Comparison of ENCODE assay signal across 14 cellular contexts in the genomic region with DNA sequence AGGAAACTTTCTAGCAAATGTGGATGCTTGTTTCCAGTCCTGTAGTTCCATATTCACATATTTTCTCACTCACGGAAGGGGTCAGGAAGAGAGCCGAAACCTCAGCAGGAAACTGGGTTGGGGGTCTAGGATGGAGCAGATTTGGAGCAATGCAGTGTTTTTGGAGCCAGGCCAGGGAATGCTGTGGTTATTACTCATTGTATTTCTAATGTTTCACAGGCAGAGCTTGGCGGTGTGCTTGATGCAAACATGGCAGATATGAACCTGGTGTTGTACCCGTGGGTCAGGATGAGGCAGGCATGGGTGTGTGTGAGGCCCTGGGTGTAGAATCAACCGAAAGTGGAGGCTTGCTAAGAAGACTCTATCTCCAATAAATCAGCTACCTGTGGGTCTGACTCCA. TPM values are rescaled to one million over a fixed set of nuclear protein-coding genes. Genes with fewer than 3 reads are reported as not detected.
A peak's percentile ranks its signal among the peaks of the same experiment; 100 is the strongest.
DNase-seq lines count a peak whose midpoint lies in the region; ATAC-seq and TF ChIP-seq lines count a peak whose summit lies in the region.
"Had no signal": no experiment of that assay in that cellular context is flagged by ENCODE, and none has a peak within 500 bp of the region (broad histone marks: within the 10 kb centered on the region; RNA-seq: fewer than 3 reads in every experiment).

No MANE protein-coding gene starts in this region.

- H3K36me3 ChIP-seq in GM23248 (ENCODE audit: low read depth) (no peaks in the 10 kb centered on the region), fibroblast of lung (ENCODE audit: control insufficient read depth, insufficient read depth, low read length) (no peaks in the 10 kb centered on the region), heart left ventricle (no peaks in the 10 kb centered on the region)
- H3K36me3 ChIP-seq: BE2C had no signal

- peak; percentile 38 for DNase-seq in GM23248
- DNase-seq in T1000 (lab: John Stamatoyannopoulos, UW), result peak; percentile 34
- peak; percentile 50 to 96 for DNase-seq in fibroblast of lung (ENCODE audit: low read depth in 2 of 2)
- no peak for DNase-seq in T-cell
- DNase-seq in heart left ventricle, result no peak
- DNase-seq in NCI-H2107 (lab: John Stamatoyannopoulos, UW), result no peak
- DNase-seq: activated CD4-positive, alpha-beta T cell treated with anti-CD3 and anti-CD28 coated beads for 48 hours; BE2C; NCI-H2227 treated with DMSO at 0.1 percent for 48 hours; T-helper 2 cell had no signal

- H4K20me1 ChIP-seq in GM23248 (ENCODE audit: insufficient read depth), result no peaks in the 10 kb centered on the region
- H4K20me1 ChIP-seq in fibroblast of lung (ENCODE audit: control insufficient read depth, extremely low read depth, insufficient read depth, low read length), result no peaks in the 10 kb centered on the region

- 77 to 80% methylated on average over 5 of the region's 5 CpGs for WGBS in GM23248 (ENCODE audit: low coverage in 1 of 2, low lambda C conversion rate in 2 of 2, missing lambda C conversion rate in 2 of 2), 2 experiments
- WGBS in heart left ventricle, 4 donors, result 58 to 66% (median 64%) methylated on average over 5 of the region's 5 CpGs

- H3K4me2 ChIP-seq in GM23248 (ENCODE audit: unreplicated experiment), result no peak overlapping the region
- H3K4me2 ChIP-seq in fibroblast of lung (ENCODE audit: extremely low read depth, insufficient read depth, low read length), result no peak overlapping the region

- no peaks in the 10 kb centered on the region for H3F3A ChIP-seq in GM23248 (ENCODE audit: insufficient read depth)

- CTCF ChIA-PET in T-cell (lab: Charles Lee), result interaction anchor here in 1 of 2 donors (2.7 kb wide), 1 partner anchor 23 kb away, joined by 14 read pairs; no protein-coding TSS in a partner anchor

- H3K27me3 Mint-ChIP-seq in nephron (ENCODE audit: low read depth) (peaks cover 32% of the 10 kb centered on the region), T-cell (no peaks in the 10 kb centered on the region)

- H3K27ac Mint-ChIP-seq in nephron (peak overlapping the region in 2 of 3 experiments; percentile 12 to 20), T-cell (peak overlapping the region in 1 of 2 donors; percentile 38)

- in situ Hi-C loops in GM23248 (cut with MboI), result no loop called here

- no peak overlapping the region for H3K27ac ChIP-seq in GM23248
- no peak overlapping the region for H3K27ac ChIP-seq in fibroblast of lung (ENCODE audit: insufficient read depth, low read length)
- H3K27ac ChIP-seq in heart left ventricle, result no peak overlapping the region

- H3K36me3 Mint-ChIP-seq in nephron (ENCODE audit: low read depth), result no peaks in the 10 kb centered on the region
- H3K36me3 Mint-ChIP-seq in T-cell, result peaks cover 4% of the 10 kb centered on the region

- ATAC-seq in T-cell (replicated peaks in 1 of 4), result no peak
- no peak for ATAC-seq in GM19463 (IDR thresholded peaks at IDR 0.05; ENCODE audit: unreplicated experiment)
- no peak for ATAC-seq in heart left ventricle
- ATAC-seq: esophagus mucosa, sciatic nerve had no signal

- H3K79me2 ChIP-seq in GM23248 (ENCODE audit: insufficient read depth), result no peaks in the 10 kb centered on the region
- no peaks in the 10 kb centered on the region for H3K79me2 ChIP-seq in fibroblast of lung (ENCODE audit: control insufficient read depth, insufficient read depth, low read length)

- intact Hi-C loops in heart left ventricle (cut with DNase I), result no loop called here

- no peak for TF ChIP-seq POLR2A in heart left ventricle (IDR thresholded peaks at IDR 0.05)

- H3K4me3 Mint-ChIP-seq in nephron (no peak overlapping the region), T-cell (peak overlapping the region in 1 of 3 donors; percentile 94)

- H3K4me1 ChIP-seq in GM23248 (ENCODE audit: insufficient read depth), result no peaks in the 10 kb centered on the region
- no peaks in the 10 kb centered on the region for H3K4me1 ChIP-seq in fibroblast of lung (ENCODE audit: control insufficient read depth, extremely low read depth, insufficient read depth, low read length)
- peaks cover 0 to 13% (median 0%) of the 10 kb centered on the region in 12 donors for H3K4me1 ChIP-seq in heart left ventricle
- H3K4me1 ChIP-seq: BE2C had no signal

- POLR2A ChIA-PET in T-cell (lab: Charles Lee), result no interaction called here

- H3K4me1 Mint-ChIP-seq in nephron, result peaks cover 12% of the 10 kb centered on the region
- H3K4me1 Mint-ChIP-seq in T-cell, result peaks cover 37 to 51% (median 46%) of the 10 kb centered on the region in 3 donors

- H3K9me3 Mint-ChIP-seq in nephron (peaks cover 2% of the 10 kb centered on the region), T-cell (peaks cover 0 to 4% (median 0%) of the 10 kb centered on the region in 3 donors)

- TF ChIP-seq CTCF in fibroblast of lung (conservative IDR thresholded peaks at IDR 0.05 in 1 of 2, IDR thresholded peaks at IDR 0.05 in 1 of 2; ENCODE audit: low read depth in 1 of 2, low read length in 2 of 2), result no peak
- no peak for TF ChIP-seq CTCF in nephron (IDR thresholded peaks at IDR 0.05; ENCODE audit: unreplicated experiment in 3 of 3)
- no peak for TF ChIP-seq CTCF in heart left ventricle (IDR thresholded peaks at IDR 0.05)

- no peaks in the 10 kb centered on the region; the same call in 1 of the 2 replicates for H3K27me3 ChIP-seq in GM23248 (replicated peaks; ENCODE audit: insufficient read depth)
- no peaks in the 10 kb centered on the region for H3K27me3 ChIP-seq in fibroblast of lung (ENCODE audit: control insufficient read depth, insufficient read depth, low read length)
- H3K27me3 ChIP-seq in heart left ventricle, result no peaks in the 10 kb centered on the region
- H3K27me3 ChIP-seq: BE2C had no signal

- H3K9ac ChIP-seq in GM23248 (no peak overlapping the region), fibroblast of lung (ENCODE audit: insufficient read depth, low read length) (no peak overlapping the region)

- H3K9me2 ChIP-seq in GM23248 (ENCODE audit: insufficient read depth), result no peaks in the 10 kb centered on the region

- H2AFZ ChIP-seq in GM23248, result no peak overlapping the region
- no peak overlapping the region for H2AFZ ChIP-seq in fibroblast of lung (ENCODE audit: low read length)

- H3K4me3 ChIP-seq in GM23248 (no peak overlapping the region), fibroblast of lung (replicated peaks in 1 of 4; ENCODE audit: control extremely low read depth in 1 of 4, insufficient read depth in 1 of 4, low read depth in 3 of 4, low read length in 4 of 4) (no peak overlapping the region), heart left ventricle (no peak overlapping the region)

- H3K9me3 ChIP-seq in GM23248 (ENCODE audit: low read depth), result no peaks in the 10 kb centered on the region
- H3K9me3 ChIP-seq in fibroblast of lung (ENCODE audit: control insufficient read depth, insufficient read depth, low read depth, low read length), result no peaks in the 10 kb centered on the region
- no peaks in the 10 kb centered on the region for H3K9me3 ChIP-seq in heart left ventricle
- H3K9me3 ChIP-seq: BE2C had no signal

RNA-seq across cellular contexts. Expression of a gene that starts 34.6 kb away (rescaled TPM):
- 6.1 and 10.1 TPM in 2 replicates for total RNA-seq in GM23248 (2014; rRNA removed; shearing (Covaris generic))
- polyA plus RNA-seq in GM23248 (2016; fragmentation: Nextera tagmentation; extraction: Ambion mirVana) (8.5 and 10.4 TPM in 2 replicates), fibroblast of lung (1.5 and 2.8 TPM in 2 replicates), heart left ventricle (10 to 100 TPM; 12.8 to 24.5 TPM)
- total RNA-seq in fibroblast of lung (0.17 and 2.3 TPM in 2 replicates), T-cell (1 to 10 TPM; 3.3 to 6.9 (median 4.5) TPM), heart left ventricle (10 to 100 TPM; 15.7 to 56.3 (median 49.4) TPM)
- polyA plus RNA-seq in fibroblast of lung (2012), result 0.58 and 0.63 TPM in 2 replicates
- 1.2 TPM in 1 of 2 replicates, not detected in the other for polyA minus RNA-seq in fibroblast of lung (ENCODE audit: low replicate concordance)

Comparison
In these comparisons a context has a peak if more than half of its experiments do, and no peak if none do; other contexts are left out.
1. DNase-seq: peak in GM23248 (single experiment), T1000 (single experiment) and fibroblast of lung (2 of 2); none in T-cell (0 of 34), heart left ventricle (0 of 5) and NCI-H2107 (single experiment).